In the genomic region with DNA sequence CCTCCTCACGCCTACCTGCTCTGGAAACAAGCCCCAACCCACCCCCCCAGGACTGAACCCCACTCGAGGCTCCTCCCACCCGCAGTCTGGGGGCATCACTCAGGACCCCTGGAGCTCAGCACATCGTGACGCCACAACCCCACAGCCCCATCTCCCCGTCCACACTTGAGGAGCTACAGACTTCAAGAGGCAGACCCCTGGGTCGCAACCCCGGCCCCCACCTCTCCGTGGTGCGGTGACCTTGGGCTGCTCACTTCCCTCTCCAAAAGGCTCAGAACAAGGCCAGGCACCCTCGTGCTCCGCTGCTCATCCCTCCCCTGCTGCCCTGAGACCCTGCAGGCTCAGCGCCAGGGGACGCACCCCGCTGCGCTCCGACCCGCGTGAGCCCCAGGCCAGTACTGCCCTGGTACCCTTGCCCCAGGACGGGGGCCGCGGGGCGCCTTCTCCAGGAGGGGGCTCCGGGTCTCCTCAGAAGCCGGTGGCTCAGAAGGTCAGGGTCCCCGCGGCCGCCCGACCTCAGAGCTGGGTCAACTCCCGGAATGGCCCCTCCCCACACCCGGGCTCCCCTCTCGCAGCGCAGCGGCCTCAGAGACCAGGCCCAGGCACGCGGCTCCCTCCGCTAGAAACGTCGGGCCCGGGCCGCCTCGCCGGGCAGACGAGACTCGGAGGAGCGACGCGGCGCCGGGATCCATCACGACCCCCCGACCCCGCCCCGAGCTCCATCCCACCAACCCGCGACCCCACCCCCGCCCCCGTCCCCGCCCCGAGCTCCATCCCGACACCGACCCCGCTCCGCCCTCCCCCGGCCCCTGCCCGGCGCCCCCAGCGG, we compare ENCODE assay signal across 1 cellular context.
TF ChIP-seq lines count a peak whose summit lies in the region.

No MANE protein-coding gene starts in this region.

TF ChIP-seq in HepG2, 621 proteins besides CTCF, POLR2A, EP300 and RAD21 (continued from another document and continues in another):
- TF ChIP-seq, protein P1, sequence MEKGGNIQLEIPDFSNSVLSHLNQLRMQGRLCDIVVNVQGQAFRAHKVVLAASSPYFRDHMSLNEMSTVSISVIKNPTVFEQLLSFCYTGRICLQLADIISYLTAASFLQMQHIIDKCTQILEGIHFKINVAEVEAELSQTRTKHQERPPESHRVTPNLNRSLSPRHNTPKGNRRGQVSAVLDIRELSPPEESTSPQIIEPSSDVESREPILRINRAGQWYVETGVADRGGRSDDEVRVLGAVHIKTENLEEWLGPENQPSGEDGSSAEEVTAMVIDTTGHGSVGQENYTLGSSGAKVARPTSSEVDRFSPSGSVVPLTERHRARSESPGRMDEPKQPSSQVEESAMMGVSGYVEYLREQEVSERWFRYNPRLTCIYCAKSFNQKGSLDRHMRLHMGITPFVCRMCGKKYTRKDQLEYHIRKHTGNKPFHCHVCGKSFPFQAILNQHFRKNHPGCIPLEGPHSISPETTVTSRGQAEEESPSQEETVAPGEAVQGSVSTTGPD (CRISPR knock-in tag; IDR thresholded peaks at IDR 0.05): no peak
- TF ChIP-seq CBX5 (CRISPR knock-in tag; IDR thresholded peaks at IDR 0.05; ENCODE audit: borderline replicate concordance) (no peak), NBN (conservative IDR thresholded peaks at IDR 0.05) (no peak), ZNF274 (CRISPR knock-in tag; IDR thresholded peaks at IDR 0.05) (0 out of 2 replicates have a peak, but pooled peaks have one; percentile 43), ZNF510 (CRISPR knock-in tag; IDR thresholded peaks at IDR 0.05; ENCODE audit: low read depth) (no peak), SMAD3 (CRISPR knock-in tag; IDR thresholded peaks at IDR 0.05) (no peak), KDM4B (CRISPR knock-in tag; IDR thresholded peaks at IDR 0.05) (no peak), KLF15 (CRISPR knock-in tag; IDR thresholded peaks at IDR 0.05; ENCODE audit: borderline replicate concordance) (no peak), ERF (CRISPR knock-in tag; IDR thresholded peaks at IDR 0.05) (no peak), MBNL3 (CRISPR knock-in tag; conservative IDR thresholded peaks at IDR 0.05) (no peak), SOX5 (CRISPR knock-in tag; IDR thresholded peaks at IDR 0.05; ENCODE audit: borderline replicate concordance) (no peak), KDM6A (CRISPR knock-in tag; IDR thresholded peaks at IDR 0.05; ENCODE audit: low read depth) (no peak), NCOA1 (CRISPR knock-in tag; IDR thresholded peaks at IDR 0.05) (no peak), ZNF253 (CRISPR knock-in tag; IDR thresholded peaks at IDR 0.05; ENCODE audit: borderline replicate concordance) (0 out of 2 replicates have a peak, but pooled peaks have one; percentile 66), ESRRA (CRISPR knock-in tag; IDR thresholded peaks at IDR 0.05; ENCODE audit: low read depth) (peak; percentile 19; the same call in 1 of the 2 replicates), PAF1 (CRISPR knock-in tag; IDR thresholded peaks at IDR 0.05) (no peak), ZSCAN29 (CRISPR knock-in tag; conservative IDR thresholded peaks at IDR 0.05) (no peak), ISX (CRISPR knock-in tag; conservative IDR thresholded peaks at IDR 0.05) (no peak), ZFP36 (IDR thresholded peaks at IDR 0.05; ENCODE audit: borderline replicate concordance, low read depth, low read length, partially characterized antibody) (no peak), ZNF263 (CRISPR knock-in tag; IDR thresholded peaks at IDR 0.05) (peak; percentile 29; the same call in 1 of the 2 replicates), MTA1 (CRISPR knock-in tag; IDR thresholded peaks at IDR 0.05; ENCODE audit: borderline replicate concordance) (peak; percentile 35; the same call in 1 of the 2 replicates), SATB2 (CRISPR knock-in tag; IDR thresholded peaks at IDR 0.05) (no peak), CEBPB (IDR thresholded peaks at IDR 0.05; ENCODE audit: borderline replicate concordance, low read depth, low read length) (no peak), PRPF4 (IDR thresholded peaks at IDR 0.05; ENCODE audit: low read depth, low read length, poor library complexity, severe bottlenecking) (no peak), GABPB1 (CRISPR knock-in tag; IDR thresholded peaks at IDR 0.05) (peak; percentile 32; the same call in 1 of the 2 replicates), ZNF207 (IDR thresholded peaks at IDR 0.05; ENCODE audit: borderline replicate concordance) (no peak), ZNF20 (CRISPR knock-in tag; IDR thresholded peaks at IDR 0.05) (no peak), ZC3H13 (CRISPR knock-in tag; IDR thresholded peaks at IDR 0.05) (0 out of 2 replicates have a peak, but pooled peaks have one; percentile 66), REL (CRISPR knock-in tag; conservative IDR thresholded peaks at IDR 0.05) (no peak), SCMH1 (CRISPR knock-in tag; IDR thresholded peaks at IDR 0.05; ENCODE audit: borderline replicate concordance) (no peak), ZBTB7A (CRISPR knock-in tag; IDR thresholded peaks at IDR 0.05) (0 out of 2 replicates have a peak, but pooled peaks have one; percentile 42), ZSCAN9 (CRISPR knock-in tag; IDR thresholded peaks at IDR 0.05; ENCODE audit: borderline replicate concordance) (no peak), ZNF367 (CRISPR knock-in tag; IDR thresholded peaks at IDR 0.05; ENCODE audit: borderline replicate concordance) (no peak), RBM39 (IDR thresholded peaks at IDR 0.05; ENCODE audit: low read depth, low read length, poor library complexity, severe bottlenecking) (no peak), ZSCAN25 (CRISPR knock-in tag; IDR thresholded peaks at IDR 0.05) (0 out of 2 replicates have a peak, but pooled peaks have one; percentile 34), NR1H2 (CRISPR knock-in tag; IDR thresholded peaks at IDR 0.05; ENCODE audit: borderline replicate concordance, low read depth) (no peak), SKI (IDR thresholded peaks at IDR 0.05; ENCODE audit: partially characterized antibody) (no peak)
- TF ChIP-seq, protein P2, sequence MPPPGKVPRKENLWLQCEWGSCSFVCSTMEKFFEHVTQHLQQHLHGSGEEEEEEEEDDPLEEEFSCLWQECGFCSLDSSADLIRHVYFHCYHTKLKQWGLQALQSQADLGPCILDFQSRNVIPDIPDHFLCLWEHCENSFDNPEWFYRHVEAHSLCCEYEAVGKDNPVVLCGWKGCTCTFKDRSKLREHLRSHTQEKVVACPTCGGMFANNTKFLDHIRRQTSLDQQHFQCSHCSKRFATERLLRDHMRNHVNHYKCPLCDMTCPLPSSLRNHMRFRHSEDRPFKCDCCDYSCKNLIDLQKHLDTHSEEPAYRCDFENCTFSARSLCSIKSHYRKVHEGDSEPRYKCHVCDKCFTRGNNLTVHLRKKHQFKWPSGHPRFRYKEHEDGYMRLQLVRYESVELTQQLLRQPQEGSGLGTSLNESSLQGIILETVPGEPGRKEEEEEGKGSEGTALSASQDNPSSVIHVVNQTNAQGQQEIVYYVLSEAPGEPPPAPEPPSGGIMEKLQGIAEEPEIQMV (CRISPR knock-in tag; IDR thresholded peaks at IDR 0.05; ENCODE audit: low read depth): no peak
- TF ChIP-seq, protein P3, sequence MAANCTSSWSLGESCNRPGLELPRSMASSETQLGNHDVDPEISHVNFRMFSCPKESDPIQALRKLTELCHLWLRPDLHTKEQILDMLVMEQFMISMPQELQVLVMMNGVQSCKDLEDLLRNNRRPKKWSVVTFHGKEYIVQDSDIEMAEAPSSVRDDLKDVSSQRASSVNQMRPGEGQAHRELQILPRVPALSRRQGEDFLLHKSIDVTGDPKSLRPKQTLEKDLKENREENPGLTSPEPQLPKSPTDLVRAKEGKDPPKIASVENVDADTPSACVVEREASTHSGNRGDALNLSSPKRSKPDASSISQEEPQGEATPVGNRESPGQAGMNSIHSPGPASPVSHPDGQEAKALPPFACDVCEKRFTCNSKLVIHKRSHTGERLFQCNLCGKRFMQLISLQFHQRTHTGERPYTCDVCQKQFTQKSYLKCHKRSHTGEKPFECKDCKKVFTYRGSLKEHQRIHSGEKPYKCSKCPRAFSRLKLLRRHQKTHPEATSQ (CRISPR knock-in tag; IDR thresholded peaks at IDR 0.05; ENCODE audit: borderline replicate concordance): no peak
- TF ChIP-seq, protein P4, sequence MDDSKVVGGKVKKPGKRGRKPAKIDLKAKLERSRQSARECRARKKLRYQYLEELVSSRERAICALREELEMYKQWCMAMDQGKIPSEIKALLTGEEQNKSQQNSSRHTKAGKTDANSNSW (CRISPR knock-in tag; IDR thresholded peaks at IDR 0.05; ENCODE audit: borderline replicate concordance): 0 out of 2 replicates have a peak, but pooled peaks have one; percentile 61
- TF ChIP-seq, protein P5, sequence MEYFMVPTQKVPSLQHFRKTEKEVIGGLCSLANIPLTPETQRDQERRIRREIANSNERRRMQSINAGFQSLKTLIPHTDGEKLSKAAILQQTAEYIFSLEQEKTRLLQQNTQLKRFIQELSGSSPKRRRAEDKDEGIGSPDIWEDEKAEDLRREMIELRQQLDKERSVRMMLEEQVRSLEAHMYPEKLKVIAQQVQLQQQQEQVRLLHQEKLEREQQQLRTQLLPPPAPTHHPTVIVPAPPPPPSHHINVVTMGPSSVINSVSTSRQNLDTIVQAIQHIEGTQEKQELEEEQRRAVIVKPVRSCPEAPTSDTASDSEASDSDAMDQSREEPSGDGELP (IDR thresholded peaks at IDR 0.05; ENCODE audit: borderline replicate concordance, low read depth): no peak
- TF ChIP-seq, protein P6, sequence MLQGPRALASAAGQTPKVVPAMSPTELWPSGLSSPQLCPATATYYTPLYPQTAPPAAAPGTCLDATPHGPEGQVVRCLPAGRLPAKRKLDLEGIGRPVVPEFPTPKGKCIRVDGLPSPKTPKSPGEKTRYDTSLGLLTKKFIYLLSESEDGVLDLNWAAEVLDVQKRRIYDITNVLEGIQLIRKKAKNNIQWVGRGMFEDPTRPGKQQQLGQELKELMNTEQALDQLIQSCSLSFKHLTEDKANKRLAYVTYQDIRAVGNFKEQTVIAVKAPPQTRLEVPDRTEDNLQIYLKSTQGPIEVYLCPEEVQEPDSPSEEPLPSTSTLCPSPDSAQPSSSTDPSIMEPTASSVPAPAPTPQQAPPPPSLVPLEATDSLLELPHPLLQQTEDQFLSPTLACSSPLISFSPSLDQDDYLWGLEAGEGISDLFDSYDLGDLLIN (CRISPR knock-in tag; IDR thresholded peaks at IDR 0.05; ENCODE audit: borderline replicate concordance): no peak
- TF ChIP-seq, protein P7, sequence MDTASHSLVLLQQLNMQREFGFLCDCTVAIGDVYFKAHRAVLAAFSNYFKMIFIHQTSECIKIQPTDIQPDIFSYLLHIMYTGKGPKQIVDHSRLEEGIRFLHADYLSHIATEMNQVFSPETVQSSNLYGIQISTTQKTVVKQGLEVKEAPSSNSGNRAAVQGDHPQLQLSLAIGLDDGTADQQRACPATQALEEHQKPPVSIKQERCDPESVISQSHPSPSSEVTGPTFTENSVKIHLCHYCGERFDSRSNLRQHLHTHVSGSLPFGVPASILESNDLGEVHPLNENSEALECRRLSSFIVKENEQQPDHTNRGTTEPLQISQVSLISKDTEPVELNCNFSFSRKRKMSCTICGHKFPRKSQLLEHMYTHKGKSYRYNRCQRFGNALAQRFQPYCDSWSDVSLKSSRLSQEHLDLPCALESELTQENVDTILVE (CRISPR knock-in tag; IDR thresholded peaks at IDR 0.05): no peak
- TF ChIP-seq, protein P8, sequence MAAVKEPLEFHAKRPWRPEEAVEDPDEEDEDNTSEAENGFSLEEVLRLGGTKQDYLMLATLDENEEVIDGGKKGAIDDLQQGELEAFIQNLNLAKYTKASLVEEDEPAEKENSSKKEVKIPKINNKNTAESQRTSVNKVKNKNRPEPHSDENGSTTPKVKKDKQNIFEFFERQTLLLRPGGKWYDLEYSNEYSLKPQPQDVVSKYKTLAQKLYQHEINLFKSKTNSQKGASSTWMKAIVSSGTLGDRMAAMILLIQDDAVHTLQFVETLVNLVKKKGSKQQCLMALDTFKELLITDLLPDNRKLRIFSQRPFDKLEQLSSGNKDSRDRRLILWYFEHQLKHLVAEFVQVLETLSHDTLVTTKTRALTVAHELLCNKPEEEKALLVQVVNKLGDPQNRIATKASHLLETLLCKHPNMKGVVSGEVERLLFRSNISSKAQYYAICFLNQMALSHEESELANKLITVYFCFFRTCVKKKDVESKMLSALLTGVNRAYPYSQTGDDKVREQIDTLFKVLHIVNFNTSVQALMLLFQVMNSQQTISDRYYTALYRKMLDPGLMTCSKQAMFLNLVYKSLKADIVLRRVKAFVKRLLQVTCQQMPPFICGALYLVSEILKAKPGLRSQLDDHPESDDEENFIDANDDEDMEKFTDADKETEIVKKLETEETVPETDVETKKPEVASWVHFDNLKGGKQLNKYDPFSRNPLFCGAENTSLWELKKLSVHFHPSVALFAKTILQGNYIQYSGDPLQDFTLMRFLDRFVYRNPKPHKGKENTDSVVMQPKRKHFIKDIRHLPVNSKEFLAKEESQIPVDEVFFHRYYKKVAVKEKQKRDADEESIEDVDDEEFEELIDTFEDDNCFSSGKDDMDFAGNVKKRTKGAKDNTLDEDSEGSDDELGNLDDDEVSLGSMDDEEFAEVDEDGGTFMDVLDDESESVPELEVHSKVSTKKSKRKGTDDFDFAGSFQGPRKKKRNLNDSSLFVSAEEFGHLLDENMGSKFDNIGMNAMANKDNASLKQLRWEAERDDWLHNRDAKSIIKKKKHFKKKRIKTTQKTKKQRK (IDR thresholded peaks at IDR 0.05; ENCODE audit: low read length): no peak
- TF ChIP-seq, protein P9, sequence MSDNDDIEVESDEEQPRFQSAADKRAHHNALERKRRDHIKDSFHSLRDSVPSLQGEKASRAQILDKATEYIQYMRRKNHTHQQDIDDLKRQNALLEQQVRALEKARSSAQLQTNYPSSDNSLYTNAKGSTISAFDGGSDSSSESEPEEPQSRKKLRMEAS (IDR thresholded peaks at IDR 0.05): peak; percentile 56
- TF ChIP-seq, protein P10, sequence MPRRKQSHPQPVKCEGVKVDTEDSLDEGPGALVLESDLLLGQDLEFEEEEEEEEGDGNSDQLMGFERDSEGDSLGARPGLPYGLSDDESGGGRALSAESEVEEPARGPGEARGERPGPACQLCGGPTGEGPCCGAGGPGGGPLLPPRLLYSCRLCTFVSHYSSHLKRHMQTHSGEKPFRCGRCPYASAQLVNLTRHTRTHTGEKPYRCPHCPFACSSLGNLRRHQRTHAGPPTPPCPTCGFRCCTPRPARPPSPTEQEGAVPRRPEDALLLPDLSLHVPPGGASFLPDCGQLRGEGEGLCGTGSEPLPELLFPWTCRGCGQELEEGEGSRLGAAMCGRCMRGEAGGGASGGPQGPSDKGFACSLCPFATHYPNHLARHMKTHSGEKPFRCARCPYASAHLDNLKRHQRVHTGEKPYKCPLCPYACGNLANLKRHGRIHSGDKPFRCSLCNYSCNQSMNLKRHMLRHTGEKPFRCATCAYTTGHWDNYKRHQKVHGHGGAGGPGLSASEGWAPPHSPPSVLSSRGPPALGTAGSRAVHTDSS (CRISPR knock-in tag; conservative IDR thresholded peaks at IDR 0.05): no peak
- TF ChIP-seq, protein P11, sequence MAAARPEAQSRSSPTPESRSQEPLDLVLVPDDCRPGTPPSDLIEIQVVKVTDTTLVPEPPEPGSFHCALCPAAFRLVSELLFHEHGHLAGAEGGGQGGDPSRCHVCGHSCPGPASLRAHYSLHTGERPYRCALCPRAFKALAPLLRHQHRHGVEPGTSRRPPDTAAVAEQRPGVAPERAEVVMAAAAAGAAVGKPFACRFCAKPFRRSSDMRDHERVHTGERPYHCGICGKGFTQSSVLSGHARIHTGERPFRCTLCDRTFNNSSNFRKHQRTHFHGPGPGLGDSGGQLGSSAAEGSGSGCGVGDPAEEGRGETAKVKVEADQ (CRISPR knock-in tag; IDR thresholded peaks at IDR 0.05; ENCODE audit: borderline replicate concordance): no peak
- TF ChIP-seq, protein P12, sequence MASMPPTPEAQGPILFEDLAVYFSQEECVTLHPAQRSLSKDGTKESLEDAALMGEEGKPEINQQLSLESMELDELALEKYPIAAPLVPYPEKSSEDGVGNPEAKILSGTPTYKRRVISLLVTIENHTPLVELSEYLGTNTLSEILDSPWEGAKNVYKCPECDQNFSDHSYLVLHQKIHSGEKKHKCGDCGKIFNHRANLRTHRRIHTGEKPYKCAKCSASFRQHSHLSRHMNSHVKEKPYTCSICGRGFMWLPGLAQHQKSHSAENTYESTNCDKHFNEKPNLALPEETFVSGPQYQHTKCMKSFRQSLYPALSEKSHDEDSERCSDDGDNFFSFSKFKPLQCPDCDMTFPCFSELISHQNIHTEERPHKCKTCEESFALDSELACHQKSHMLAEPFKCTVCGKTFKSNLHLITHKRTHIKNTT (CRISPR knock-in tag; IDR thresholded peaks at IDR 0.05): no peak
